22 cellular contexts compared by ENCODE assay signal in the genomic region with DNA sequence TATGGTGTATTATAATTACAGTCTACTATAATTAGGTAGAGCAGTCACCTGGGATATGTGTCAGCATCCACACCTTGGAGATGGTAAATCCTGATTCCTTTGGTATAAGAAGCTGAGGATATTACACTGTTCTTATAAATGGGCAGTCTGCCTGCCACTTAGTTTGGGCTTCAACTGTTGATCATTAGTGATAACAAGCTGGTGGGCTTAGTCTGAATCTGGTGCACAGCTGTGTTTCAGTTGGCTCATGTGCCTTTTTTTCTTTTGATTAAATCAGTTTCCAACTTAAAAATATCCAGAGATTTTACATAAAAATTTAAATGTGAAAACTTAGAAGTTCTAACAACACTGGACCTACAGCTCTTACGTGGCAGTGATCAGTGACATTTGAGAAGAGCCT. TPM values are rescaled to one million over a fixed set of nuclear protein-coding genes. Genes with fewer than 3 reads are reported as not detected.
DNase-seq lines count a peak whose midpoint lies in the region; ATAC-seq and TF ChIP-seq lines count a peak whose summit lies in the region.
"Had no signal": no experiment of that assay in that cellular context is flagged by ENCODE, and none has a peak within 500 bp of the region (broad histone marks: within the 10 kb centered on the region; RNA-seq: fewer than 3 reads in every experiment).

No MANE protein-coding gene starts in this region.

- DNase-seq in DMS 273 (lab: John Stamatoyannopoulos, UW; ENCODE audit: unreplicated experiment) (peak; percentile 87), Karpas-422 (no peak), SK-N-SH (peak; percentile 10), type B pancreatic cell (ENCODE audit: extremely low spot score, unreplicated experiment) (no peak)
- DNase-seq in stimulated activated CD4-positive, alpha-beta T cell treated with anti-CD3 and anti-CD28 coated beads, Interleukin-2, amount 100 ng/mL, for 48 hours: no peak
- DNase-seq: 8988T; ACHN; AML-193; BE2C; CD4-positive, alpha-beta T cell; CD8-positive, alpha-beta memory T cell; DMS153; DND-41; H9 had no signal

- no peaks in the 10 kb centered on the region for H3K9me2 ChIP-seq in Karpas-422 (replicated peaks; ENCODE audit: insufficient read depth, low read length)
- H3K9me2 ChIP-seq in SK-N-SH: no peaks in the 10 kb centered on the region

- H3K27ac Mint-ChIP-seq in type B pancreatic cell: no peak overlapping the region
- H3K27ac Mint-ChIP-seq: CD14-positive monocyte; CD4-positive, alpha-beta T cell; CD8-positive, alpha-beta memory T cell; GM23338; H9 had no signal

- no peak for TF ChIP-seq EP300 in SK-N-SH (IDR thresholded peaks at IDR 0.05; ENCODE audit: borderline replicate concordance in 1 of 2, low read depth in 1 of 2, low read length in 1 of 2)

- 26% methylated on average over 1 of the region's 1 CpG for WGBS in SK-N-SH (ENCODE audit: low lambda C conversion rate)

- ATAC-seq in GM19455 (IDR thresholded peaks at IDR 0.05; ENCODE audit: unreplicated experiment): no peak
- ATAC-seq: A549, GM23338, HCT116 had no signal

- H4K20me1 ChIP-seq in Karpas-422 (ENCODE audit: insufficient read depth, low read depth, low read length): no peaks in the 10 kb centered on the region
- H4K20me1 ChIP-seq in SK-N-SH (ENCODE audit: insufficient read depth): no peaks in the 10 kb centered on the region
- H4K20me1 ChIP-seq: BLaER1 treated with 17β-estradiol and CSF1 and Interleukin-3, amounts not matched to agents 10 nM and 100 nM had no signal

- H3K4me3 Mint-ChIP-seq in type B pancreatic cell: no peak overlapping the region
- H3K4me3 Mint-ChIP-seq: CD14-positive monocyte; CD4-positive, alpha-beta T cell; CD8-positive, alpha-beta memory T cell; GM23338; H9 had no signal

- CTCF ChIA-PET in SK-N-SH (lab: Yijun Ruan, JAX): interaction anchor here (0.9 to 1.0 kb wide), 2 partner anchors 84 to 152 kb away, joined by 3 read pairs; no protein-coding TSS in a partner anchor

- H3K9me3 Mint-ChIP-seq in type B pancreatic cell: no peaks in the 10 kb centered on the region
- H3K9me3 Mint-ChIP-seq: CD8-positive, alpha-beta memory T cell; GM23338; H9 had no signal

- no peaks in the 10 kb centered on the region for H3K4me1 Mint-ChIP-seq in type B pancreatic cell (ENCODE audit: unreplicated experiment)
- H3K4me1 Mint-ChIP-seq: CD14-positive monocyte, GM23338, H9 had no signal

- TF ChIP-seq CTCF in SK-N-SH (IDR thresholded peaks at IDR 0.05) (no peak), type B pancreatic cell (conservative IDR thresholded peaks at IDR 0.05) (no peak)

- no peaks in the 10 kb centered on the region for H3K27me3 Mint-ChIP-seq in type B pancreatic cell

- H3K36me3 ChIP-seq in Karpas-422 (ENCODE audit: insufficient read depth, low read length): no peaks in the 10 kb centered on the region
- no peaks in the 10 kb centered on the region for H3K36me3 ChIP-seq in SK-N-SH (replicated peaks in 1 of 2; ENCODE audit: control insufficient read depth in 1 of 2, insufficient read depth in 2 of 2, low read length in 1 of 2)
- peaks cover 4 to 27% (median 15%) of the 10 kb centered on the region in 5 donors for H3K36me3 ChIP-seq in subcutaneous abdominal adipose tissue (ENCODE audit: control insufficient read depth in 5 of 5, insufficient read depth in 5 of 5, low read length in 5 of 5)
- H3K36me3 ChIP-seq: BE2C; BLaER1 treated with 17β-estradiol and CSF1 and Interleukin-3, amounts not matched to agents 10 nM and 100 nM had no signal

- no peak overlapping the region for H3K9ac ChIP-seq in Karpas-422 (ENCODE audit: low read length)
- no peak overlapping the region for H3K9ac ChIP-seq in SK-N-SH
- no peak overlapping the region for H3K9ac ChIP-seq in subcutaneous abdominal adipose tissue (ENCODE audit: low read length in 5 of 5)
- H3K9ac ChIP-seq: BLaER1 treated with 17β-estradiol and CSF1 and Interleukin-3, amounts not matched to agents 10 nM and 100 nM had no signal

- H3K79me2 ChIP-seq in Karpas-422 (ENCODE audit: low read length): no peaks in the 10 kb centered on the region
- no peaks in the 10 kb centered on the region for H3K79me2 ChIP-seq in SK-N-SH (ENCODE audit: insufficient read depth)

- H3K27me3 ChIP-seq in Karpas-422 (ENCODE audit: low read length): no peaks in the 10 kb centered on the region
- H3K27me3 ChIP-seq in SK-N-SH (ENCODE audit: insufficient read depth): no peaks in the 10 kb centered on the region
- H3K27me3 ChIP-seq in subcutaneous abdominal adipose tissue (ENCODE audit: control insufficient read depth in 5 of 5, insufficient read depth in 4 of 5, low read length in 5 of 5): no peaks in the 10 kb centered on the region
- H3K27me3 ChIP-seq: BE2C; BLaER1 treated with 17β-estradiol and CSF1 and Interleukin-3, amounts not matched to agents 10 nM and 100 nM had no signal

- H3K9me3 ChIP-seq in Karpas-422 (ENCODE audit: low read length): no peaks in the 10 kb centered on the region
- no peaks in the 10 kb centered on the region for H3K9me3 ChIP-seq in SK-N-SH
- H3K9me3 ChIP-seq in subcutaneous abdominal adipose tissue (ENCODE audit: control insufficient read depth in 5 of 5, low read length in 5 of 5): no peaks in the 10 kb centered on the region
- H3K9me3 ChIP-seq: A549; BE2C; BLaER1 treated with 17β-estradiol and CSF1 and Interleukin-3, amounts not matched to agents 10 nM and 100 nM had no signal

- H3K4me3 ChIP-seq in Karpas-422 (ENCODE audit: low read length): no peak overlapping the region
- H3K4me3 ChIP-seq in SK-N-SH (ENCODE audit: low read depth in 2 of 2, low read length in 1 of 2): no peak overlapping the region
- no peak overlapping the region for H3K4me3 ChIP-seq in subcutaneous abdominal adipose tissue (ENCODE audit: low read depth in 1 of 5, low read length in 5 of 5)
- H3K4me3 ChIP-seq: A549; BLaER1 treated with 17β-estradiol and CSF1 and Interleukin-3, amounts not matched to agents 10 nM and 100 nM; GM23338 had no signal

- no peaks in the 10 kb centered on the region for H3F3A ChIP-seq in SK-N-SH (replicated peaks; ENCODE audit: insufficient read depth)

- H3K4me1 ChIP-seq in Karpas-422 (ENCODE audit: low read length): peaks cover 8% of the 10 kb centered on the region
- peaks cover 0 to 2% of the 10 kb centered on the region in 2 experiments; a peak in 2 of 4 replicates for H3K4me1 ChIP-seq in SK-N-SH (ENCODE audit: control insufficient read depth in 1 of 2, insufficient read depth in 2 of 2, low read depth in 1 of 2, low read length in 1 of 2)
- peaks cover 8 to 26% (median 21%) of the 10 kb centered on the region in 5 donors for H3K4me1 ChIP-seq in subcutaneous abdominal adipose tissue (ENCODE audit: control insufficient read depth in 5 of 5, insufficient read depth in 5 of 5, low read length in 5 of 5)
- H3K4me1 ChIP-seq: A549, BE2C had no signal

- H3K27ac ChIP-seq in Karpas-422 (ENCODE audit: low read length) (no peak overlapping the region), SK-N-SH (ENCODE audit: low read depth in 2 of 2, low read length in 1 of 2) (no peak overlapping the region), subcutaneous abdominal adipose tissue (ENCODE audit: low read depth, low read length) (peak overlapping the region; percentile 4)
- H3K27ac ChIP-seq: A549; BLaER1 treated with 17β-estradiol and CSF1 and Interleukin-3, amounts not matched to agents 10 nM and 100 nM had no signal

- no peaks in the 10 kb centered on the region for H3K36me3 Mint-ChIP-seq in type B pancreatic cell
- H3K36me3 Mint-ChIP-seq: CD14-positive monocyte; CD8-positive, alpha-beta memory T cell had no signal

- POLR2A ChIA-PET in SK-N-SH (lab: Yijun Ruan, JAX): no interaction called here

- H3K4me2 ChIP-seq in Karpas-422 (ENCODE audit: low read depth, low read length, poor library complexity, severe bottlenecking) (no peak overlapping the region), SK-N-SH (no peak overlapping the region)
- H3K4me2 ChIP-seq: A549; BLaER1 treated with 17β-estradiol and CSF1 and Interleukin-3, amounts not matched to agents 10 nM and 100 nM; GM23338 had no signal

- no peak for TF ChIP-seq RAD21 in SK-N-SH (IDR thresholded peaks at IDR 0.05; ENCODE audit: low read length)

- H2AFZ ChIP-seq in Karpas-422 (ENCODE audit: low read length): peak overlapping the region; percentile 37; the same call in 1 of the 2 replicates
- no peak overlapping the region for H2AFZ ChIP-seq in SK-N-SH (ENCODE audit: low read depth)

TF ChIP-seq in SK-N-SH, 30 proteins besides CTCF, POLR2A, EP300 and RAD21:
- TF ChIP-seq TEAD4 (IDR thresholded peaks at IDR 0.05; ENCODE audit: borderline replicate concordance, insufficient read depth): no peak
- no peak for TF ChIP-seq MEF2A (IDR thresholded peaks at IDR 0.05; ENCODE audit: borderline replicate concordance, low read depth)
TF ChIP-seq in SK-N-SH: peak in this region for 0.

RNA-seq across cellular contexts. Expression of a gene that starts 21.2 kb away (rescaled TPM):
- total RNA-seq in Karpas-422 (2014; rRNA removed; shearing (Covaris generic); ENCODE audit: low replicate concordance): 0.11 and 0.22 TPM in 2 replicates
- 0.02 and 0.10 TPM in 2 replicates for polyA plus RNA-seq in SK-N-SH (2012; rRNA removed)
- polyA plus RNA-seq in SK-N-SH (2012; cell fraction: cytosol; rRNA removed): 0.01 and 0.05 TPM in 2 replicates
- polyA plus RNA-seq in SK-N-SH (2012; cell fraction: nucleus; rRNA removed): 0.02 and 0.10 TPM in 2 replicates
- total RNA-seq in type B pancreatic cell (ENCODE audit: low replicate concordance): 0.19 TPM in 1 of 2 replicates, not detected in the other
- total RNA-seq: H4 had no signal
- polyA plus RNA-seq: CD14-positive monocyte; CD8-positive, alpha-beta memory T cell had no signal

RNA-seq across cellular contexts. Expression of a gene that starts 48.8 kb away (rescaled TPM):
- total RNA-seq in Karpas-422 (2014; rRNA removed; shearing (Covaris generic); ENCODE audit: low replicate concordance): not detected in 2 replicates
- not detected in 2 replicates for polyA plus RNA-seq in SK-N-SH (2012; rRNA removed)
- not detected in 2 replicates for polyA plus RNA-seq in SK-N-SH (2012; cell fraction: cytosol; rRNA removed)
- not detected in 2 replicates for polyA plus RNA-seq in SK-N-SH (2012; cell fraction: nucleus; rRNA removed)
- total RNA-seq in type B pancreatic cell (ENCODE audit: low replicate concordance): not detected in 2 replicates
- total RNA-seq: CD4-positive, alpha-beta T cell; CD8-positive, alpha-beta memory T cell; GM23338; H9 had no signal
- polyA plus RNA-seq: CD14-positive monocyte; CD8-positive, alpha-beta memory T cell; GM23338 had no signal

Comparison
In these comparisons a context has a peak if more than half of its experiments do, and no peak if none do; other contexts are left out.
1. DNase-seq: peak in DMS 273 (single experiment) and SK-N-SH (single experiment); none in Karpas-422 (single experiment), type B pancreatic cell (single experiment) and stimulated activated CD4-positive, alpha-beta T cell treated with anti-CD3 and anti-CD28 coated beads, Interleukin-2, amount 100 ng/mL, for 48 hours (0 of 2).